Comparison of ENCODE assay signal across 8 cellular contexts in genomic region chr13:96089749-96090239, GRCh38. TPM values are rescaled to one million over a fixed set of nuclear protein-coding genes. Genes with fewer than 3 reads are reported as not detected.
A peak's percentile ranks its signal among the peaks of the same experiment; 100 is the strongest.
DNase-seq lines count a peak whose midpoint lies in the region; ATAC-seq and TF ChIP-seq lines count a peak whose summit lies in the region.

TSS of gene HS6ST3 (plus strand) at chr13:96090107.

- no peaks in the 10 kb centered on the region for H3K9me3 ChIP-seq in left lung
- H3K9me3 ChIP-seq in tibial artery: no peaks in the 10 kb centered on the region

- H3K4me1 ChIP-seq in left lung: peaks cover 5 to 13% of the 10 kb centered on the region in 2 donors
- peaks cover 3 to 21% (median 9%) of the 10 kb centered on the region in 4 donors for H3K4me1 ChIP-seq in tibial artery

- no peak for TF ChIP-seq CTCF in cardiac fibroblast (IDR thresholded peaks at IDR 0.05; ENCODE audit: low read depth, low read length)
- TF ChIP-seq CTCF in left lung (IDR thresholded peaks at IDR 0.05): no peak
- no peak for TF ChIP-seq CTCF in tibial artery (IDR thresholded peaks at IDR 0.05)

- intact Hi-C loops in left lung (cut with DNase I) (no loop called here), tibial artery (cut with DNase I; ENCODE audit: low total_unique reads) (loop anchor here (5.0 kb wide), 1 partner anchor 37 kb away; the partner anchor contains the start of gene UGGT2)

- peaks cover 54 to 90% of the 10 kb centered on the region in 2 donors for H3K27me3 ChIP-seq in left lung
- H3K27me3 ChIP-seq in tibial artery: peaks cover 0 to 11% of the 10 kb centered on the region in 2 donors

- H3K27ac ChIP-seq in left lung: no peak within 1 kb of the TSS
- peak within 1 kb of the TSS; percentile 61 to 72 for H3K27ac ChIP-seq in tibial artery

- H3K4me3 ChIP-seq in cardiac fibroblast (replicated peaks in 1 of 2; ENCODE audit: low read depth in 2 of 2, low read length in 2 of 2): peak within 1 kb of the TSS; percentile 46 to 56
- peak within 1 kb of the TSS; percentile 24 to 30 for H3K4me3 ChIP-seq in left lung
- peak within 1 kb of the TSS; percentile 62 to 65 for H3K4me3 ChIP-seq in tibial artery

- DNase-seq in DMS153 (lab: John Stamatoyannopoulos, UW) (peak; percentile 32), NCI-H146 (lab: John Stamatoyannopoulos, UW) (peak; percentile 60), cardiac fibroblast (ENCODE audit: low read depth in 2 of 2) (peak; percentile 7 to 9), left lung (peak; percentile 34 to 75), tibial artery (peak in 1 of 2 donors; percentile 72)

- peak; percentile 39 for ATAC-seq in GM21529 (IDR thresholded peaks at IDR 0.05; ENCODE audit: unreplicated experiment)
- ATAC-seq in left lung: peak; percentile 84
- ATAC-seq in HG03196 (IDR thresholded peaks at IDR 0.05; ENCODE audit: unreplicated experiment): no peak
- no peak for ATAC-seq in GM21447 (IDR thresholded peaks at IDR 0.05; ENCODE audit: unreplicated experiment)

- H3K36me3 ChIP-seq in left lung: no peaks in the 10 kb centered on the region
- no peaks in the 10 kb centered on the region for H3K36me3 ChIP-seq in tibial artery

RNA-seq across cellular contexts. Expression of gene HS6ST3, which starts in this region (rescaled TPM):
- total RNA-seq in left lung: under 1 TPM; 0.03 to 0.15 TPM

Comparison
In these comparisons a context has a peak if more than half of its experiments do, and no peak if none do; other contexts are left out.
1. Peak in DNase-seq, ATAC-seq and H3K4me3 ChIP-seq in left lung; RNA of the gene not detected or under 1 TPM.
2. H3K27ac ChIP-seq: peak in tibial artery (2 of 2); none in left lung (0 of 2).
3. Peak in every context shown above with its lines, with median percentiles within 50 percentile points of each other: H3K4me3 ChIP-seq.